Comparison of ENCODE assay signal across 9 cellular contexts in the genomic region with DNA sequence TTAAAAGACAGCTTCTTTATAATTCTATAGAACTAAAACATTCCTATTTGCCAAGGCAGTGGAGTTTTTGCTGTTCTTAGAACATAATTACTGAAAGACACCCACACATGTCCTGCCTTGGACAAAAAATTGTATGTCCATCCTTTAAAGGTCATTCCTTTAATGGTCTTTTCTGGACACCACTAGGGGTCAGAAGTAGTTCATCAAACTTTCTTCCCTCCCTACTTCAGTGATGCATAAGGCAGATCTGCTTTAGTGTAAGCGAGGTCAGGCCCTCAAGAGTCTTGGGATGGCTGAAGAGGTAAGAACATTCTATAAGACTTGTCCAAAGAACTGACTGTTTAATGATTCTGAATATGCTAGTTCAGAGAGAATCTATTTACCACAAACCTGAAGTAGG. TPM values are rescaled to one million over a fixed set of nuclear protein-coding genes. Genes with fewer than 3 reads are reported as not detected.
DNase-seq lines count a peak whose midpoint lies in the region; ATAC-seq, FAIRE-seq and TF ChIP-seq lines count a peak whose summit lies in the region.
"Had no signal": no experiment of that assay in that cellular context is flagged by ENCODE, and none has a peak within 500 bp of the region (broad histone marks: within the 10 kb centered on the region; RNA-seq: fewer than 3 reads in every experiment).

No MANE protein-coding gene starts in this region.

- TF ChIP-seq EP300 in HepG2 (IDR thresholded peaks at IDR 0.05; ENCODE audit: low read depth in 2 of 2, low read length in 2 of 2) (no peak), HepG2 (CRISPR knock-in tag; IDR thresholded peaks at IDR 0.05; ENCODE audit: borderline replicate concordance) (no peak)

- no peaks in the 10 kb centered on the region for H3K79me2 ChIP-seq in HepG2 (ENCODE audit: insufficient read depth, low read length)

- H3K4me1 ChIP-seq in adrenal gland (replicated peaks in 1 of 2) (no peaks in the 10 kb centered on the region), HepG2 (ENCODE audit: insufficient read depth, low read length) (no peaks in the 10 kb centered on the region)

- no TSS peak for BruUV-seq in HepG2 (replicated peaks; lab: Mats Ljungman, UMichigan)

- no peak overlapping the region for H3K4me3 ChIP-seq in adrenal gland
- H3K4me3 ChIP-seq in HepG2 (replicated peaks in 1 of 3; ENCODE audit: insufficient read depth in 1 of 3, low read depth in 2 of 3, low read length in 3 of 3): no peak overlapping the region

- CTCF ChIA-PET in HepG2 (lab: Yijun Ruan, JAX; ENCODE audit: low intra/inter-chr PET ratio, low total read pairs): interaction anchor here (0.8 to 2.9 kb wide), 2 partner anchors 176 to 603 kb away, joined by 3 to 21 read pairs; no protein-coding TSS in a partner anchor

- no peak overlapping the region for H2AFZ ChIP-seq in HepG2 (ENCODE audit: low read length)

- POLR2A ChIA-PET in HepG2 (lab: Yijun Ruan, JAX): no interaction called here

- TF ChIP-seq POLR2A in adrenal gland (IDR thresholded peaks at IDR 0.05): no peak
- TF ChIP-seq POLR2A in HepG2 (IDR thresholded peaks at IDR 0.05; ENCODE audit: insufficient read depth in 1 of 2, low read depth in 2 of 2, low read length in 2 of 2): no peak

- no peak overlapping the region for H3K27ac ChIP-seq in C4-2B
- no peak overlapping the region for H3K27ac ChIP-seq in adrenal gland
- H3K27ac ChIP-seq in HepG2 (ENCODE audit: extremely low read length, insufficient read depth, low read length): no peak overlapping the region
- H3K27ac ChIP-seq: neutrophil had no signal

- no peaks in the 10 kb centered on the region for H3K36me3 ChIP-seq in adrenal gland (replicated peaks in 1 of 2)
- no peaks in the 10 kb centered on the region for H3K36me3 ChIP-seq in HepG2 (replicated peaks in 1 of 2; ENCODE audit: control insufficient read depth in 1 of 2, insufficient read depth in 2 of 2, low read length in 2 of 2)
- H3K36me3 ChIP-seq: neutrophil had no signal

- H3K9me3 ChIP-seq in adrenal gland (replicated peaks in 1 of 3) (no peaks in the 10 kb centered on the region), HepG2 (ENCODE audit: low read length) (no peaks in the 10 kb centered on the region)
- H3K9me3 ChIP-seq: neutrophil had no signal

- in situ Hi-C loops in HepG2 (cut with HindIII; ENCODE audit: extremely low pct_ligation_motif_present, low pct_unique_long_range_greater_than_20kb): loop anchor here (5.0 kb wide), 1 partner anchor 178 kb away; a partner anchor contains a TSS

- no peak overlapping the region for H3K4me2 ChIP-seq in HepG2 (ENCODE audit: low read depth, low read length)

- peak; percentile 74 for ATAC-seq in GM19035 (IDR thresholded peaks at IDR 0.05; ENCODE audit: unreplicated experiment)
- ATAC-seq in HepG2: peak; percentile 73
- ATAC-seq in HG03159 (IDR thresholded peaks at IDR 0.05; ENCODE audit: unreplicated experiment): no peak
- no peak for ATAC-seq in GM21526 (IDR thresholded peaks at IDR 0.05; ENCODE audit: low FRiP score, unreplicated experiment)

- no peak overlapping the region for H3K9ac ChIP-seq in HepG2 (ENCODE audit: insufficient read depth, low read depth, low read length)

- TF ChIP-seq RAD21 in HepG2 (CRISPR knock-in tag; IDR thresholded peaks at IDR 0.05): 0 out of 2 replicates have a peak, but pooled peaks have one; percentile 14

- DNase-seq in HuH-7 (ENCODE audit: low spot score): peak; percentile 28
- peak in 2 of 7 donors; percentile 11 to 19 for DNase-seq in adrenal gland
- peak; percentile 50 for DNase-seq in HepG2 (ENCODE audit: low spot score)
- no peak for DNase-seq in DMS79 treated with DMSO at 0.1 percent for 48 hours (lab: John Stamatoyannopoulos, UW)

- no peaks in the 10 kb centered on the region for H3K27me3 ChIP-seq in adrenal gland
- no peaks in the 10 kb centered on the region; a peak in 1 of 5 replicates for H3K27me3 ChIP-seq in HepG2 (ENCODE audit: control insufficient read depth in 1 of 2, insufficient read depth in 2 of 2, low read length in 2 of 2)
- H3K27me3 ChIP-seq: neutrophil had no signal

- peak; percentile 40 for FAIRE-seq in HepG2 (lab: Jason Lieb, UNC)

- H4K20me1 ChIP-seq in HepG2 (ENCODE audit: insufficient read depth, low read length): no peaks in the 10 kb centered on the region

- 8 to 29% (median 20%) methylated on average over 1 of the region's 1 CpG for WGBS in adrenal gland, 4 donors
- WGBS in HepG2 (ENCODE audit: low lambda C conversion rate): 8% methylated on average over 1 of the region's 1 CpG

- intact Hi-C loops in adrenal gland (cut with DNase I): loop anchor here in 1 of 2 donors (5.0 kb wide), 1 partner anchor 178 kb away; a partner anchor contains a TSS
- intact Hi-C loops in HepG2 (cut with micrococcal nuclease; ENCODE audit: unreplicated experiment): loop anchor here (1.0 kb wide), 2 partner anchors 87 to 176 kb away; no protein-coding TSS in a partner anchor

- TF ChIP-seq CTCF in C4-2B (conservative IDR thresholded peaks at IDR 0.05) (peak; percentile 67), adrenal gland (IDR thresholded peaks at IDR 0.05) (peak; percentile 22 to 66 (median 58)), HepG2 (CRISPR knock-in tag; IDR thresholded peaks at IDR 0.05) (peak; percentile 68)

RNA-seq across cellular contexts. Expression of a gene that starts 4.3 kb away (rescaled TPM):
- total RNA-seq in adrenal gland (not detected), HepG2 (2016; rRNA removed; fragmentation: Illumina TruSeq; extraction: Trizol) (not detected in 2 replicates)
- polyA plus RNA-seq in adrenal gland (not detected), HepG2 (2011; rRNA removed) (not detected in 2 replicates)
- total RNA-seq in HepG2 (2016; cell fraction: cytosol; rRNA removed; fragmentation: Illumina TruSeq; extraction: Trizol; ENCODE audit: low read depth): not detected in 2 replicates
- not detected in 2 replicates for total RNA-seq in HepG2 (2016; cell fraction: insoluble cytoplasmic fraction; rRNA removed; fragmentation: Illumina TruSeq; extraction: Trizol)
- total RNA-seq in HepG2 (2016; cell fraction: membrane; rRNA removed; fragmentation: Illumina TruSeq; extraction: Trizol): not detected in 2 replicates
- total RNA-seq in HepG2 (2016; cell fraction: nucleus; rRNA removed; fragmentation: Illumina TruSeq; extraction: Trizol): not detected in 2 replicates
- not detected in 2 replicates for polyA plus RNA-seq in HepG2 (2011; cell fraction: cytosol; rRNA removed)
- not detected in 2 replicates for polyA plus RNA-seq in HepG2 (2011; cell fraction: nucleus; rRNA removed)
- not detected in 2 replicates for polyA plus RNA-seq in HepG2 (2012)
- not detected in 2 replicates for polyA plus RNA-seq in HepG2 (2016; cell fraction: cytosol; fragmentation: Illumina TruSeq; extraction: Trizol; ENCODE audit: low read depth)
- polyA plus RNA-seq in HepG2 (2016; cell fraction: insoluble cytoplasmic fraction; fragmentation: Illumina TruSeq; extraction: Trizol; ENCODE audit: low read depth): not detected in 2 replicates
- polyA plus RNA-seq in HepG2 (2016; cell fraction: membrane; fragmentation: Illumina TruSeq; extraction: Trizol; ENCODE audit: low read depth): not detected in 2 replicates
- not detected in 2 replicates for polyA plus RNA-seq in HepG2 (2016; cell fraction: nucleus; fragmentation: Illumina TruSeq; extraction: Trizol; ENCODE audit: insufficient read depth, low read depth)
- not detected in 2 replicates for polyA minus RNA-seq in HepG2 (2011; rRNA and poly(A)+ RNA removed; ENCODE audit: low replicate concordance)
- polyA minus RNA-seq in HepG2 (2011; cell fraction: cytosol; rRNA and poly(A)+ RNA removed): not detected in 2 replicates
- polyA minus RNA-seq in HepG2 (2011; cell fraction: nucleus; rRNA and poly(A)+ RNA removed): not detected in 2 replicates

RNA-seq across cellular contexts. Expression of a gene that starts 22.1 kb away (rescaled TPM):
- total RNA-seq in adrenal gland (100 to 1,000 TPM in 1 of 8 donors, 10 to 100 TPM in 4, 1 to 10 TPM in 3; 1.1 to 388 (median 10.3) TPM), HepG2 (2016; rRNA removed; fragmentation: Illumina TruSeq; extraction: Trizol) (not detected in 2 replicates)
- polyA plus RNA-seq in adrenal gland (10 to 100 TPM in 1 of 3 donors, 1 to 10 TPM in 2; 1.3 to 23.8 (median 8.0) TPM), HepG2 (2011; rRNA removed) (not detected in 2 replicates)
- total RNA-seq in HepG2 (2016; cell fraction: cytosol; rRNA removed; fragmentation: Illumina TruSeq; extraction: Trizol; ENCODE audit: low read depth): not detected in 2 replicates
- not detected in 2 replicates for total RNA-seq in HepG2 (2016; cell fraction: insoluble cytoplasmic fraction; rRNA removed; fragmentation: Illumina TruSeq; extraction: Trizol)
- total RNA-seq in HepG2 (2016; cell fraction: membrane; rRNA removed; fragmentation: Illumina TruSeq; extraction: Trizol): not detected in 2 replicates
- not detected in 2 replicates for total RNA-seq in HepG2 (2016; cell fraction: nucleus; rRNA removed; fragmentation: Illumina TruSeq; extraction: Trizol)
- not detected in 2 replicates for polyA plus RNA-seq in HepG2 (2011; cell fraction: cytosol; rRNA removed)
- not detected in 2 replicates for polyA plus RNA-seq in HepG2 (2011; cell fraction: nucleus; rRNA removed)
- not detected in 2 replicates for polyA plus RNA-seq in HepG2 (2012)
- polyA plus RNA-seq in HepG2 (2016; cell fraction: cytosol; fragmentation: Illumina TruSeq; extraction: Trizol; ENCODE audit: low read depth): not detected in 2 replicates
- polyA plus RNA-seq in HepG2 (2016; cell fraction: insoluble cytoplasmic fraction; fragmentation: Illumina TruSeq; extraction: Trizol; ENCODE audit: low read depth): not detected in 2 replicates
- not detected in 2 replicates for polyA plus RNA-seq in HepG2 (2016; cell fraction: membrane; fragmentation: Illumina TruSeq; extraction: Trizol; ENCODE audit: low read depth)
- polyA plus RNA-seq in HepG2 (2016; cell fraction: nucleus; fragmentation: Illumina TruSeq; extraction: Trizol; ENCODE audit: insufficient read depth, low read depth): not detected in 2 replicates
- not detected in 2 replicates for polyA minus RNA-seq in HepG2 (2011; rRNA and poly(A)+ RNA removed; ENCODE audit: low replicate concordance)
- not detected in 2 replicates for polyA minus RNA-seq in HepG2 (2011; cell fraction: cytosol; rRNA and poly(A)+ RNA removed)
- not detected in 2 replicates for polyA minus RNA-seq in HepG2 (2011; cell fraction: nucleus; rRNA and poly(A)+ RNA removed)

RNA-seq across cellular contexts. Expression of a gene that starts 29.5 kb away (rescaled TPM):
- 1 to 10 TPM in 1 of 8 donors, under 1 TPM in 1, not detected in 6; 0.53 to 2.1 TPM for total RNA-seq in adrenal gland
- polyA plus RNA-seq in adrenal gland: not detected
- not detected in 2 replicates for total RNA-seq in HepG2 (2016; rRNA removed; fragmentation: Illumina TruSeq; extraction: Trizol)
- total RNA-seq in HepG2 (2016; cell fraction: cytosol; rRNA removed; fragmentation: Illumina TruSeq; extraction: Trizol; ENCODE audit: low read depth): not detected in 2 replicates
- not detected in 2 replicates for total RNA-seq in HepG2 (2016; cell fraction: insoluble cytoplasmic fraction; rRNA removed; fragmentation: Illumina TruSeq; extraction: Trizol)
- total RNA-seq in HepG2 (2016; cell fraction: membrane; rRNA removed; fragmentation: Illumina TruSeq; extraction: Trizol): not detected in 2 replicates
- not detected in 2 replicates for total RNA-seq in HepG2 (2016; cell fraction: nucleus; rRNA removed; fragmentation: Illumina TruSeq; extraction: Trizol)
- polyA plus RNA-seq in HepG2 (2011; rRNA removed): not detected in 2 replicates
- not detected in 2 replicates for polyA plus RNA-seq in HepG2 (2011; cell fraction: cytosol; rRNA removed)
- not detected in 2 replicates for polyA plus RNA-seq in HepG2 (2011; cell fraction: nucleus; rRNA removed)
- polyA plus RNA-seq in HepG2 (2012): not detected in 2 replicates
- polyA plus RNA-seq in HepG2 (2016; cell fraction: cytosol; fragmentation: Illumina TruSeq; extraction: Trizol; ENCODE audit: low read depth): not detected in 2 replicates
- not detected in 2 replicates for polyA plus RNA-seq in HepG2 (2016; cell fraction: insoluble cytoplasmic fraction; fragmentation: Illumina TruSeq; extraction: Trizol; ENCODE audit: low read depth)
- not detected in 2 replicates for polyA plus RNA-seq in HepG2 (2016; cell fraction: membrane; fragmentation: Illumina TruSeq; extraction: Trizol; ENCODE audit: low read depth)
- not detected in 2 replicates for polyA plus RNA-seq in HepG2 (2016; cell fraction: nucleus; fragmentation: Illumina TruSeq; extraction: Trizol; ENCODE audit: insufficient read depth, low read depth)
- polyA minus RNA-seq in HepG2 (2011; rRNA and poly(A)+ RNA removed; ENCODE audit: low replicate concordance): not detected in 2 replicates
- not detected in 2 replicates for polyA minus RNA-seq in HepG2 (2011; cell fraction: cytosol; rRNA and poly(A)+ RNA removed)
- polyA minus RNA-seq in HepG2 (2011; cell fraction: nucleus; rRNA and poly(A)+ RNA removed): not detected in 2 replicates

RNA-seq across cellular contexts. Expression of a gene that starts 44.9 kb away (rescaled TPM):
- total RNA-seq in adrenal gland (1 to 10 TPM in 2 of 8 donors, not detected in 6; 3.6 to 3.8 TPM), HepG2 (2016; rRNA removed; fragmentation: Illumina TruSeq; extraction: Trizol) (not detected in 2 replicates)
- polyA plus RNA-seq in adrenal gland (not detected), HepG2 (2011; rRNA removed) (not detected in 2 replicates)
- total RNA-seq in HepG2 (2016; cell fraction: cytosol; rRNA removed; fragmentation: Illumina TruSeq; extraction: Trizol; ENCODE audit: low read depth): not detected in 2 replicates
- not detected in 2 replicates for total RNA-seq in HepG2 (2016; cell fraction: insoluble cytoplasmic fraction; rRNA removed; fragmentation: Illumina TruSeq; extraction: Trizol)
- not detected in 2 replicates for total RNA-seq in HepG2 (2016; cell fraction: membrane; rRNA removed; fragmentation: Illumina TruSeq; extraction: Trizol)
- not detected in 2 replicates for total RNA-seq in HepG2 (2016; cell fraction: nucleus; rRNA removed; fragmentation: Illumina TruSeq; extraction: Trizol)
- 0.11 TPM in 1 of 2 replicates, not detected in the other for polyA plus RNA-seq in HepG2 (2011; cell fraction: cytosol; rRNA removed)
- not detected in 2 replicates for polyA plus RNA-seq in HepG2 (2011; cell fraction: nucleus; rRNA removed)
- not detected in 2 replicates for polyA plus RNA-seq in HepG2 (2012)
- not detected in 2 replicates for polyA plus RNA-seq in HepG2 (2016; cell fraction: cytosol; fragmentation: Illumina TruSeq; extraction: Trizol; ENCODE audit: low read depth)
- not detected in 2 replicates for polyA plus RNA-seq in HepG2 (2016; cell fraction: insoluble cytoplasmic fraction; fragmentation: Illumina TruSeq; extraction: Trizol; ENCODE audit: low read depth)
- polyA plus RNA-seq in HepG2 (2016; cell fraction: membrane; fragmentation: Illumina TruSeq; extraction: Trizol; ENCODE audit: low read depth): not detected in 2 replicates
- not detected in 2 replicates for polyA plus RNA-seq in HepG2 (2016; cell fraction: nucleus; fragmentation: Illumina TruSeq; extraction: Trizol; ENCODE audit: insufficient read depth, low read depth)
- polyA minus RNA-seq in HepG2 (2011; rRNA and poly(A)+ RNA removed; ENCODE audit: low replicate concordance): 7.3 and 13.2 TPM in 2 replicates
- polyA minus RNA-seq in HepG2 (2011; cell fraction: cytosol; rRNA and poly(A)+ RNA removed): 1.7 and 2.5 TPM in 2 replicates
- polyA minus RNA-seq in HepG2 (2011; cell fraction: nucleus; rRNA and poly(A)+ RNA removed): 3.3 TPM in 1 of 2 replicates, not detected in the other

RNA-seq across cellular contexts. Expression of a gene that starts 49.8 kb away (rescaled TPM):
- 10 to 100 TPM in 2 of 8 donors, under 1 TPM in 1, not detected in 5; 0.78 to 15.0 (median 10.0) TPM for total RNA-seq in adrenal gland
- polyA plus RNA-seq in adrenal gland: under 1 TPM in 1 of 3 donors, not detected in 2; 0.51 TPM
- total RNA-seq in HepG2 (2016; rRNA removed; fragmentation: Illumina TruSeq; extraction: Trizol): not detected in 2 replicates
- not detected in 2 replicates for total RNA-seq in HepG2 (2016; cell fraction: cytosol; rRNA removed; fragmentation: Illumina TruSeq; extraction: Trizol; ENCODE audit: low read depth)
- 0.30 TPM in 1 of 2 replicates, not detected in the other for total RNA-seq in HepG2 (2016; cell fraction: insoluble cytoplasmic fraction; rRNA removed; fragmentation: Illumina TruSeq; extraction: Trizol)
- not detected in 2 replicates for total RNA-seq in HepG2 (2016; cell fraction: membrane; rRNA removed; fragmentation: Illumina TruSeq; extraction: Trizol)
- total RNA-seq in HepG2 (2016; cell fraction: nucleus; rRNA removed; fragmentation: Illumina TruSeq; extraction: Trizol): not detected in 2 replicates
- polyA plus RNA-seq in HepG2 (2011; rRNA removed): not detected in 2 replicates
- polyA plus RNA-seq in HepG2 (2011; cell fraction: cytosol; rRNA removed): 0.40 TPM in 1 of 2 replicates, not detected in the other
- polyA plus RNA-seq in HepG2 (2011; cell fraction: nucleus; rRNA removed): not detected in 2 replicates
- not detected in 2 replicates for polyA plus RNA-seq in HepG2 (2012)
- 0.18 and 0.50 TPM in 2 replicates for polyA plus RNA-seq in HepG2 (2016; cell fraction: cytosol; fragmentation: Illumina TruSeq; extraction: Trizol; ENCODE audit: low read depth)
- polyA plus RNA-seq in HepG2 (2016; cell fraction: insoluble cytoplasmic fraction; fragmentation: Illumina TruSeq; extraction: Trizol; ENCODE audit: low read depth): not detected in 2 replicates
- polyA plus RNA-seq in HepG2 (2016; cell fraction: membrane; fragmentation: Illumina TruSeq; extraction: Trizol; ENCODE audit: low read depth): 0.61 and 0.63 TPM in 2 replicates
- polyA plus RNA-seq in HepG2 (2016; cell fraction: nucleus; fragmentation: Illumina TruSeq; extraction: Trizol; ENCODE audit: insufficient read depth, low read depth): not detected in 2 replicates
- polyA minus RNA-seq in HepG2 (2011; rRNA and poly(A)+ RNA removed; ENCODE audit: low replicate concordance): 13.7 and 18.1 TPM in 2 replicates
- 2.8 and 3.5 TPM in 2 replicates for polyA minus RNA-seq in HepG2 (2011; cell fraction: cytosol; rRNA and poly(A)+ RNA removed)
- polyA minus RNA-seq in HepG2 (2011; cell fraction: nucleus; rRNA and poly(A)+ RNA removed): 1.5 and 2.1 TPM in 2 replicates

Comparison
In these comparisons a context has a peak if more than half of its experiments do, and no peak if none do; other contexts are left out.
1. ATAC-seq: peak in GM19035 (single experiment) and HepG2 (single experiment); none in HG03159 (single experiment) and GM21526 (single experiment).
2. Peak in every context shown above with its lines, with median percentiles within 50 percentile points of each other: CTCF ChIP-seq.